13 cellular contexts compared by ENCODE assay signal in the genomic region with DNA sequence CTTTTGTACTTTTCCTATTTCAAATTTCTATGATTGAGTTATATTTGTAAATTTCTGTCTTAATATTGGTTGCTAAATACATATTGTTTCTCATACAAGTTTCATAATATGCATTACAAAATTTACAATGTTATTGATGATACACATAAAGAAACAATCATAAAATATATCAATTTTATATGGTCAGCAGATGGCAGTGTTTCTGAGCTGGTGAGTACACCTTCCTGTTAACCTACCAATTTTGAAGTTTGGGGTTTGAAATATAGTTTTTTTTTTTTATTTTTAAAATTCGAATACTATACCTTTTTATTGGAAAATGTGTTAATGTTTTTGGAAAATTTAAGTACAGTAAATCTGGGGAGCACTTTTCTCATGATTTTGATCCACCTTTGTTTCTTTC.
DNase-seq lines count a peak whose midpoint lies in the region; ATAC-seq, FAIRE-seq and TF ChIP-seq lines count a peak whose summit lies in the region.
"Had no signal": no experiment of that assay in that cellular context is flagged by ENCODE, and none has a peak within 500 bp of the region (broad histone marks: within the 10 kb centered on the region; RNA-seq: fewer than 3 reads in every experiment).

No MANE protein-coding gene starts in this region.

- no peaks in the 10 kb centered on the region for H3K36me3 Mint-ChIP-seq in astrocyte (ENCODE audit: low read depth, unreplicated experiment)
- H3K36me3 Mint-ChIP-seq: memory B cell had no signal

- H4K20me1 ChIP-seq in KMS-11 (ENCODE audit: insufficient read depth) = no peaks in the 10 kb centered on the region
- no peaks in the 10 kb centered on the region for H4K20me1 ChIP-seq in astrocyte (ENCODE audit: insufficient read depth, low read length)
- no peaks in the 10 kb centered on the region for H4K20me1 ChIP-seq in osteoblast (ENCODE audit: insufficient read depth, low read length)

- H3K27ac ChIP-seq in KMS-11 (no peak overlapping the region), astrocyte (ENCODE audit: low read depth, low read length) (no peak overlapping the region), right lobe of liver (no peak overlapping the region), osteoblast (ENCODE audit: low read depth, low read length) (no peak overlapping the region)
- H3K27ac ChIP-seq: esophagus squamous epithelium, skin epidermis had no signal

- no peaks in the 10 kb centered on the region for H3K27me3 Mint-ChIP-seq in astrocyte (ENCODE audit: low read depth, unreplicated experiment)
- H3K27me3 Mint-ChIP-seq: memory B cell had no signal

- WGBS in right lobe of liver (ENCODE audit: insufficient coverage, low coverage, low lambda C conversion rate, missing lambda C conversion rate) = 0% methylated on average over 1 of the region's 1 CpG

- intact Hi-C loops in right lobe of liver (cut with DNase I) = no loop called here

- H3K27me3 ChIP-seq in KMS-11 (ENCODE audit: insufficient read depth, low read depth) (no peaks in the 10 kb centered on the region), astrocyte (ENCODE audit: insufficient read depth, low read length) (no peaks in the 10 kb centered on the region), right lobe of liver (no peaks in the 10 kb centered on the region), osteoblast (ENCODE audit: insufficient read depth, low read length) (no peaks in the 10 kb centered on the region)
- H3K27me3 ChIP-seq: esophagus squamous epithelium had no signal

- H3K4me1 Mint-ChIP-seq in astrocyte (ENCODE audit: low read depth, unreplicated experiment) = no peaks in the 10 kb centered on the region
- H3K4me1 Mint-ChIP-seq: memory B cell had no signal

- H3K4me2 ChIP-seq in KMS-11 (no peak overlapping the region), astrocyte (ENCODE audit: low read length) (no peak overlapping the region), osteoblast (ENCODE audit: insufficient read depth, low read length) (no peak overlapping the region)

- no peak for DNase-seq in D721Med (ENCODE audit: insufficient read length, low spot score)
- no peak for DNase-seq in astrocyte (ENCODE audit: low read depth)
- DNase-seq in right lobe of liver = no peak
- no peak for DNase-seq in RPMI8226
- DNase-seq in activated CD4-positive, alpha-beta T cell treated with anti-CD3 and anti-CD28 coated beads for 48 hours = no peak
- no peak for DNase-seq in osteoblast (ENCODE audit: insufficient read length, low spot score, missing footprints)
- no peak for DNase-seq in stimulated activated CD4-positive, alpha-beta T cell treated with anti-CD3 and anti-CD28 coated beads, Interleukin-4, amount 100 ng/mL, for 24 hours
- DNase-seq: esophagus squamous epithelium, NCI-H1048 had no signal

- H3K9me3 ChIP-seq in astrocyte (ENCODE audit: insufficient read depth, low read depth, low read length) (no peaks in the 10 kb centered on the region), right lobe of liver (no peaks in the 10 kb centered on the region), osteoblast (ENCODE audit: low read depth, low read length) (no peaks in the 10 kb centered on the region)
- H3K9me3 ChIP-seq: esophagus squamous epithelium had no signal

- no peak for FAIRE-seq in D721Med (lab: Jason Lieb, UNC)
- no peak for FAIRE-seq in astrocyte (lab: Jason Lieb, UNC)
- FAIRE-seq: GM18507 had no signal

- H3K4me3 ChIP-seq in KMS-11 (IDR thresholded peaks at IDR 0.05; ENCODE audit: insufficient read depth, low read depth, low read length) (no peak overlapping the region), astrocyte (ENCODE audit: insufficient read depth, low read depth, low read length) (no peak overlapping the region), right lobe of liver (no peak overlapping the region), osteoblast (ENCODE audit: insufficient read depth, low read length) (no peak overlapping the region)
- H3K4me3 ChIP-seq: esophagus squamous epithelium, skin epidermis had no signal

- H2AFZ ChIP-seq in KMS-11 (ENCODE audit: low read depth) (no peak overlapping the region), astrocyte (ENCODE audit: low read depth, low read length) (no peak overlapping the region), osteoblast (ENCODE audit: low read length) (no peak overlapping the region)

- TF ChIP-seq CTCF in D721Med (IDR thresholded peaks at IDR 0.05; ENCODE audit: insufficient read depth, missing control alignments) = peak; percentile 37
- TF ChIP-seq CTCF in KMS-11 (conservative IDR thresholded peaks at IDR 0.05; ENCODE audit: low read depth, low read length) = peak; percentile 52; the same call in 1 of the 2 replicates
- peak; percentile 20 for TF ChIP-seq CTCF in astrocyte (IDR thresholded peaks at IDR 0.05; ENCODE audit: insufficient read depth, low read depth, low read length)
- peak; percentile 35 to 57 (median 46) for TF ChIP-seq CTCF in right lobe of liver (IDR thresholded peaks at IDR 0.05)
- no peak for TF ChIP-seq CTCF in osteoblast (IDR thresholded peaks at IDR 0.05; ENCODE audit: extremely low read depth, low read depth, low read length)

- H3K4me1 ChIP-seq in KMS-11 (ENCODE audit: low read depth, poor library complexity, severe bottlenecking) (no peaks in the 10 kb centered on the region), astrocyte (ENCODE audit: insufficient read depth, low read length) (no peaks in the 10 kb centered on the region), right lobe of liver (peaks cover 0 to 22% (median 8%) of the 10 kb centered on the region in 4 donors), osteoblast (ENCODE audit: insufficient read depth, low read length) (no peaks in the 10 kb centered on the region)
- H3K4me1 ChIP-seq: esophagus squamous epithelium had no signal

- peaks cover 3% of the 10 kb centered on the region for H3K9me3 Mint-ChIP-seq in astrocyte (ENCODE audit: unreplicated experiment)

- H3K79me2 ChIP-seq in KMS-11 (ENCODE audit: insufficient read depth, low read depth) (no peaks in the 10 kb centered on the region), astrocyte (ENCODE audit: insufficient read depth, low read length) (no peaks in the 10 kb centered on the region), osteoblast (ENCODE audit: insufficient read depth, low read length) (no peaks in the 10 kb centered on the region)

- no peak overlapping the region for H3K4me3 Mint-ChIP-seq in astrocyte (ENCODE audit: unreplicated experiment)
- H3K4me3 Mint-ChIP-seq: memory B cell had no signal

- no peaks in the 10 kb centered on the region for H3K36me3 ChIP-seq in KMS-11 (ENCODE audit: insufficient read depth)
- H3K36me3 ChIP-seq in astrocyte (ENCODE audit: insufficient read depth, low read length) = no peaks in the 10 kb centered on the region
- no peaks in the 10 kb centered on the region for H3K36me3 ChIP-seq in right lobe of liver
- H3K36me3 ChIP-seq in osteoblast (ENCODE audit: insufficient read depth, low read length) = no peaks in the 10 kb centered on the region
- H3K36me3 ChIP-seq: esophagus squamous epithelium had no signal

- H3K9ac ChIP-seq in KMS-11 (no peak overlapping the region), astrocyte (ENCODE audit: low read length) (no peak overlapping the region)

- TF ChIP-seq POLR2A in right lobe of liver (IDR thresholded peaks at IDR 0.05) = no peak

- peak; percentile 50 to 70 (median 58) for ATAC-seq in right lobe of liver

- no peak overlapping the region for H3K27ac Mint-ChIP-seq in astrocyte (ENCODE audit: unreplicated experiment)
- H3K27ac Mint-ChIP-seq: memory B cell had no signal
